Comparison of ENCODE assay signal across 9 cellular contexts in the genomic region with DNA sequence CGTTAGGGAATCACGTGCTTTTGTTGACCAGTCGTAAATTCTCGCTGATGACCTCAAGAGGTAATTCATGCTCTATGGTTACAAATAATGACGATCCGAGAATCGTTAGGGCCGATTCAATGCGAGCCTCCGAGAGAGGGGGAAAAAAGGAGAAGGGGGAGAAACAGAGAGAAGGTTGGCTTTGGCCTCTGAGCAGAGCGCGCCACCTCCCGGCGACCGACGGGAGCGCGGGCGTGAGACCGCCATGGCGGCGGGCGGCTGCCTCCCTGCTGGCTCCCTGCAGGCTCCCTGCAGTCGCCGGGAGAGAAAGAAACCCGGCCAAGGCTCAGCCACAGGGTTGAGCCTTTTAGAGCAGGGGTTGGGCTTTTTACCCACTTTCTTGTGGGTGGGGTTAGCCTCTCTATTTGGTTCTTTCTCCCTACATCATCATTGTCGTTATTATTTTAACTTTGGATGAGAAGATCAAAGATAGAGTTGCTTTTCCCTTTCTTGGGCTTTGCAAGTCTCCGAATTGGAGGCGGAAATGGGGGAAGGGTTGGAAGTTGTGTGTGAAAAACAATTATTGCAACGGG. TPM values are rescaled to one million over a fixed set of nuclear protein-coding genes. Genes with fewer than 3 reads are reported as not detected.
DNase-seq lines count a peak whose midpoint lies in the region; ATAC-seq and TF ChIP-seq lines count a peak whose summit lies in the region.
"Had no signal": no experiment of that assay in that cellular context is flagged by ENCODE, and none has a peak within 500 bp of the region (broad histone marks: within the 10 kb centered on the region; RNA-seq: fewer than 3 reads in every experiment).

No MANE protein-coding gene starts in this region.

- WGBS in HUES64 = 1% methylated on average over 30 of the region's 30 CpGs
- 3 to 7% methylated on average over 30 of the region's 30 CpGs for WGBS in tibial nerve, 2 donors

- H3K4me3 ChIP-seq in HUES64 (ENCODE audit: low read length) (peak overlapping the region; percentile 4; the same call in 1 of the 2 replicates), fibroblast of mammary gland (ENCODE audit: control insufficient read depth, low read depth, low read length) (peak overlapping the region; percentile 46), tibial nerve (peak overlapping the region in 3 of 4 donors; percentile 11 to 43 (median 39))

- TF ChIP-seq POLR2A in tibial nerve (IDR thresholded peaks at IDR 0.05) = no peak

- no peaks in the 10 kb centered on the region for H3K36me3 ChIP-seq in HUES64 (ENCODE audit: insufficient read depth, low read length)
- H3K36me3 ChIP-seq in tibial nerve = no peaks in the 10 kb centered on the region

- ATAC-seq in omental fat pad (ENCODE audit: low FRiP score) = peak; percentile 63
- no peak for ATAC-seq in HG03097 (IDR thresholded peaks at IDR 0.05; ENCODE audit: low FRiP score, unreplicated experiment)

- H3K9me3 ChIP-seq in HUES64 (ENCODE audit: insufficient read depth, low read depth, low read length) (no peaks in the 10 kb centered on the region), tibial nerve (no peaks in the 10 kb centered on the region)

- DNase-seq in DMS 273 (lab: John Stamatoyannopoulos, UW; ENCODE audit: unreplicated experiment) (peak; percentile 83), OCI-M2 (lab: John Stamatoyannopoulos, UW; ENCODE audit: unreplicated experiment) (peak; percentile 47), fibroblast of mammary gland (ENCODE audit: low read depth) (peak; percentile 90), omental fat pad (ENCODE audit: low spot score) (no peak), tibial nerve (ENCODE audit: low spot score in 2 of 2) (peak; percentile 46 to 69)
- peak; percentile 90 for DNase-seq in activated T-cell treated with anti-CD3 and anti-CD28 coated beads, Interleukin-2, amount 50 U/mL, for 1 hour

- no peak for TF ChIP-seq EP300 in tibial nerve (IDR thresholded peaks at IDR 0.05)

- H3K9ac ChIP-seq in HUES64 (ENCODE audit: low read depth, low read length) = no peak overlapping the region

- TF ChIP-seq CTCF in fibroblast of mammary gland (conservative IDR thresholded peaks at IDR 0.05; ENCODE audit: control insufficient read depth, insufficient read depth, low read depth, low read length) (peak; percentile 76), omental fat pad (IDR thresholded peaks at IDR 0.05) (peak in 2 of 3 donors; percentile 67 to 68), tibial nerve (IDR thresholded peaks at IDR 0.05) (peak; percentile 78 to 84 (median 82))

- H3K4me1 ChIP-seq in HUES64 (ENCODE audit: insufficient read depth, low read length) (peaks cover 15% of the 10 kb centered on the region), tibial nerve (peaks cover 0 to 53% (median 16%) of the 10 kb centered on the region in 4 donors)

- H3K27me3 ChIP-seq in HUES64 (ENCODE audit: insufficient read depth, low read length) (peaks cover 100% of the 10 kb centered on the region), tibial nerve (peaks cover 0 to 100% of the 10 kb centered on the region in 2 donors)

- H3K27ac ChIP-seq in HUES64 (ENCODE audit: low read depth, low read length) (no peak overlapping the region), tibial nerve (no peak overlapping the region)

RNA-seq across cellular contexts. Expression of a gene that starts 0.3 kb away (rescaled TPM):
- 0.40 TPM for polyA plus RNA-seq in HUES64 (2013, experiment 1 of 2)
- polyA plus RNA-seq in HUES64 (2013, experiment 2 of 2) = 0.63 TPM
- total RNA-seq in omental fat pad = 1 to 10 TPM in 2 of 4 donors, under 1 TPM in 2; 0.72 to 3.3 (median 1.4) TPM
- 1 to 10 TPM in 2 of 4 donors, not detected in 2; 1.6 to 1.8 TPM for total RNA-seq in tibial nerve

RNA-seq across cellular contexts. Expression of a gene that starts 3.9 kb away (rescaled TPM):
- 3.7 TPM for polyA plus RNA-seq in HUES64 (2013, experiment 1 of 2)
- 9.1 TPM for polyA plus RNA-seq in HUES64 (2013, experiment 2 of 2)
- total RNA-seq in omental fat pad (10 to 100 TPM in 2 of 4 donors, 1 to 10 TPM in 2; 4.8 to 30.3 (median 10.6) TPM), tibial nerve (10 to 100 TPM in 2 of 4 donors, 1 to 10 TPM in 2; 3.7 to 14.1 (median 9.4) TPM)

RNA-seq across cellular contexts. Expression of a gene that starts 10.9 kb away (rescaled TPM):
- 1.0 TPM for polyA plus RNA-seq in HUES64 (2013, experiment 1 of 2)
- 1.8 TPM for polyA plus RNA-seq in HUES64 (2013, experiment 2 of 2)
- total RNA-seq in omental fat pad = 10 to 100 TPM in 3 of 4 donors, 1 to 10 TPM in 1; 9.2 to 22.7 (median 15.5) TPM
- total RNA-seq in tibial nerve = 1 to 10 TPM in 3 of 4 donors, under 1 TPM in 1; 0.66 to 5.1 (median 2.9) TPM
- total RNA-seq: T-helper 2 cell treated with Interferon-gamma antibody and Interleukin-4, amounts not matched to agents 100 ng/mL and 5 ng/mL, for 36 hours had no signal

RNA-seq across cellular contexts. Expression of a gene that starts 15.8 kb away (rescaled TPM):
- 0.45 TPM for polyA plus RNA-seq in HUES64 (2013, experiment 1 of 2)
- 0.95 TPM for polyA plus RNA-seq in HUES64 (2013, experiment 2 of 2)
- total RNA-seq in omental fat pad = 1 to 10 TPM; 1.6 to 8.7 (median 3.4) TPM
- 1 to 10 TPM; 1.2 to 3.5 (median 2.0) TPM for total RNA-seq in tibial nerve

RNA-seq across cellular contexts. Expression of a gene that starts 16.9 kb away (rescaled TPM):
- 0.20 TPM for polyA plus RNA-seq in HUES64 (2013, experiment 1 of 2)
- 1.1 TPM for polyA plus RNA-seq in HUES64 (2013, experiment 2 of 2)
- total RNA-seq in omental fat pad (10 to 100 TPM in 1 of 4 donors, 1 to 10 TPM in 3; 5.3 to 11.5 (median 8.4) TPM), tibial nerve (1 to 10 TPM; 1.8 to 4.0 (median 2.3) TPM)
